In the genomic region with DNA sequence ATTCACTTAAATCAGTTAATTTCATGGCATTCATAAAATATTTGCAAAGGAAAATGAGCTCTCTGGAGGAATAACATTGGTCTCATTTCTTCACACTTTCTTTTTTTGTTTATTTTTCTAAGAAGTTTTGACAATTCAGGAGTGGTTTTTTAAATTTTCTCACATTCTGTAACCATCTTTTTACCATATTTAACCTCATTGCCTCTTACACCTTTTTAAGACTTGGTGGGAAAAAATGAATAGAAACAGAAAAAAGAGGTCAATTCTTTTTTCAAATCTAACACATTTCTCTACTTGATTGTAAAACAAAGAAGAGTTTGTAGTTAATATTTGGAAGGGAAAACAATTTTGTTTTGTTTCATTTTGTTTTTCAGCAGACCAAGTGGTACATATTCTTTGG, we compare ENCODE assay signal across 27 cellular contexts.
DNase-seq lines count a peak whose midpoint lies in the region; ATAC-seq and TF ChIP-seq lines count a peak whose summit lies in the region.
"Had no signal": no experiment of that assay in that cellular context is flagged by ENCODE, and none has a peak within 500 bp of the region (broad histone marks: within the 10 kb centered on the region; RNA-seq: fewer than 3 reads in every experiment).

No MANE protein-coding gene starts in this region.

- H3K27ac Mint-ChIP-seq in natural killer cell (peak overlapping the region; percentile 60 to 88), immature natural killer cell (peak overlapping the region in 4 of 6 donors; percentile 46 to 82 (median 69))
- H3K27ac Mint-ChIP-seq in natural killer cell treated with Interleukin-12 subunit alpha and Interleukin-12 subunit beta and Interleukin-15 and Interleukin-18, amount 100 ng/mL, for 72 hours, result no peak overlapping the region
- H3K27ac Mint-ChIP-seq: B cell; CD14-positive monocyte; CD4-positive, alpha-beta memory T cell; CD4-positive, alpha-beta T cell; CD8-positive, alpha-beta memory T cell; CD8-positive, alpha-beta T cell had no signal

- DNase-seq in natural killer cell (no peak), immature natural killer cell (peak; percentile 21 to 53 (median 27)), ecto neural progenitor cell (ENCODE audit: low spot score) (no peak)
- DNase-seq in natural killer cell treated with Interleukin-12 subunit alpha and Interleukin-12 subunit beta and Interleukin-15 and Interleukin-18, amount 100 ng/mL, for 72 hours (ENCODE audit: low spot score), result no peak
- DNase-seq: 8988T; ACHN; AML-193; BE2C; C1 segment of cervical spinal cord; Caco-2; Calu3; CD4-positive, alpha-beta memory T cell; CD4-positive, alpha-beta T cell; CD4-positive, CD25-positive, alpha-beta regulatory T cell; CD8-positive, alpha-beta memory T cell; CD8-positive, alpha-beta T cell; COR-L47; DMS 273 treated with DMSO at 0.1 percent for 48 hours; DMS153; DMS53; DMS79; DMS79 treated with DMSO at 0.1 percent for 48 hours; DND-41; EL had no signal

- H3K36me3 Mint-ChIP-seq in natural killer cell, result peaks cover 54% of the 10 kb centered on the region
- peaks cover 17% of the 10 kb centered on the region for H3K36me3 Mint-ChIP-seq in natural killer cell treated with Interleukin-12 subunit alpha and Interleukin-12 subunit beta and Interleukin-15 and Interleukin-18, amount 100 ng/mL, for 72 hours
- H3K36me3 Mint-ChIP-seq in immature natural killer cell, result peaks cover 10 to 49% (median 47%) of the 10 kb centered on the region in 3 donors
- H3K36me3 Mint-ChIP-seq: CD4-positive, alpha-beta memory T cell; CD4-positive, CD25-positive, alpha-beta regulatory T cell; CD8-positive, alpha-beta memory T cell; CD8-positive, alpha-beta T cell had no signal

- H3K9me3 Mint-ChIP-seq in natural killer cell, result peaks cover 6 to 13% of the 10 kb centered on the region in 2 donors
- H3K9me3 Mint-ChIP-seq in natural killer cell treated with Interleukin-12 subunit alpha and Interleukin-12 subunit beta and Interleukin-15 and Interleukin-18, amount 100 ng/mL, for 72 hours, result peaks cover 3% of the 10 kb centered on the region
- peaks cover 4 to 60% (median 19%) of the 10 kb centered on the region in 6 donors for H3K9me3 Mint-ChIP-seq in immature natural killer cell

- H3K4me3 Mint-ChIP-seq in natural killer cell (peak overlapping the region; percentile 64), immature natural killer cell (peak overlapping the region; percentile 58 to 79 (median 67))
- no peak overlapping the region for H3K4me3 Mint-ChIP-seq in natural killer cell treated with Interleukin-12 subunit alpha and Interleukin-12 subunit beta and Interleukin-15 and Interleukin-18, amount 100 ng/mL, for 72 hours
- H3K4me3 Mint-ChIP-seq: B cell; CD14-positive monocyte; CD4-positive, alpha-beta memory T cell; CD4-positive, alpha-beta T cell; CD4-positive, CD25-positive, alpha-beta regulatory T cell; CD8-positive, alpha-beta memory T cell; CD8-positive, alpha-beta T cell had no signal

- no peak for TF ChIP-seq CTCF in natural killer cell (IDR thresholded peaks at IDR 0.05)

- ATAC-seq in natural killer cell, result peak in 2 of 3 donors; percentile 36 to 50
- ATAC-seq in natural killer cell treated with Interleukin-12 subunit alpha and Interleukin-12 subunit beta and Interleukin-15 and Interleukin-18, amount 100 ng/mL, for 72 hours, result no peak
- ATAC-seq: A549; CD8-positive, alpha-beta T cell had no signal

- H3K27me3 Mint-ChIP-seq in natural killer cell (ENCODE audit: low read depth in 2 of 2), result no peaks in the 10 kb centered on the region
- H3K27me3 Mint-ChIP-seq in natural killer cell treated with Interleukin-12 subunit alpha and Interleukin-12 subunit beta and Interleukin-15 and Interleukin-18, amount 100 ng/mL, for 72 hours, result no peaks in the 10 kb centered on the region
- peaks cover 0 to 9% (median 0%) of the 10 kb centered on the region in 3 donors for H3K27me3 Mint-ChIP-seq in immature natural killer cell (ENCODE audit: low read depth in 3 of 3)
- H3K27me3 Mint-ChIP-seq: B cell; CD4-positive, alpha-beta memory T cell; CD4-positive, alpha-beta T cell; CD4-positive, CD25-positive, alpha-beta regulatory T cell; CD8-positive, alpha-beta memory T cell had no signal

- intact Hi-C loops in natural killer cell (cut with micrococcal nuclease), result loop anchor here (5.0 kb wide), 2 partner anchors 130 to 180 kb away; no protein-coding TSS in a partner anchor

- H3K4me1 Mint-ChIP-seq in natural killer cell (peaks cover 59 to 76% of the 10 kb centered on the region in 2 donors), immature natural killer cell (peaks cover 62 to 96% of the 10 kb centered on the region in 2 donors)
- peaks cover 13 to 37% of the 10 kb centered on the region in 2 donors for H3K4me1 Mint-ChIP-seq in natural killer cell treated with Interleukin-12 subunit alpha and Interleukin-12 subunit beta and Interleukin-15 and Interleukin-18, amount 100 ng/mL, for 72 hours (ENCODE audit: low read depth in 2 of 2)
- H3K4me1 Mint-ChIP-seq: B cell; CD4-positive, alpha-beta memory T cell; CD4-positive, CD25-positive, alpha-beta regulatory T cell; CD8-positive, alpha-beta memory T cell had no signal

Comparison
In these comparisons a context has a peak if more than half of its experiments do, and no peak if none do; other contexts are left out.
1. ATAC-seq: peak in natural killer cell (2 of 3); none in natural killer cell treated with Interleukin-12 subunit alpha and Interleukin-12 subunit beta and Interleukin-15 and Interleukin-18, amount 100 ng/mL, for 72 hours (0 of 2).
2. H3K27ac Mint-ChIP-seq: peak in natural killer cell (2 of 2) and immature natural killer cell (4 of 6); none in natural killer cell treated with Interleukin-12 subunit alpha and Interleukin-12 subunit beta and Interleukin-15 and Interleukin-18, amount 100 ng/mL, for 72 hours (0 of 2).
3. DNase-seq: peak in immature natural killer cell (3 of 3); none in natural killer cell (single experiment), natural killer cell treated with Interleukin-12 subunit alpha and Interleukin-12 subunit beta and Interleukin-15 and Interleukin-18, amount 100 ng/mL, for 72 hours (single experiment) and ecto neural progenitor cell (single experiment).